In the genomic region with DNA sequence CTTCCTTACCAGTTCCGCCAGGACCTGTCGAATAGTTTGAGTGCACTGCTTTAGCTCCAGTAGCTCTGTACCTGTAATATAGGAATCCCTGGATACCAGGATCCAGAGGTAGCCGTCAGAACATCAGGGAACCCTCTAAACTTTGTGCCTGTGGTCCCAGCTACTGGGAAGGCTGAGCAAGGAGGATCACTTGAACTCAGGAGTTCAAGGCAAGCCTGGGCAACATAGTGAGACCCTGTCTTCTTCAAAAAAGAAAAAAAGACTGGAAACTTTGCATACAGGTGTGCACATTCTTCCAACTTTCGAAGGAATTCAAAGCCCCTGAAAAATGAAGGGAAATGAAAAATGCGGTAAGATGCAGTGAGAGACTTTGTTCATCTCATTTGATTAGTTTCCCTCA, we compare ENCODE assay signal across 24 cellular contexts. TPM values are rescaled to one million over a fixed set of nuclear protein-coding genes. Genes with fewer than 3 reads are reported as not detected.
DNase-seq lines count a peak whose midpoint lies in the region; ATAC-seq, FAIRE-seq and TF ChIP-seq lines count a peak whose summit lies in the region.
"Had no signal": no experiment of that assay in that cellular context is flagged by ENCODE, and none has a peak within 500 bp of the region (broad histone marks: within the 10 kb centered on the region; RNA-seq: fewer than 3 reads in every experiment).

No MANE protein-coding gene starts in this region.

- no peak for TF ChIP-seq POLR2A in endothelial cell of umbilical vein (IDR thresholded peaks at IDR 0.05; ENCODE audit: low read depth, low read length)
- no peak for TF ChIP-seq POLR2A in gastroesophageal sphincter (IDR thresholded peaks at IDR 0.05)

- peak overlapping the region; percentile 66 for H3K27ac Mint-ChIP-seq in natural killer cell
- no peak overlapping the region for H3K27ac Mint-ChIP-seq in natural killer cell treated with Interleukin-12 subunit alpha and Interleukin-12 subunit beta and Interleukin-15 and Interleukin-18, amount 100 ng/mL, for 72 hours
- peak overlapping the region; percentile 48 for H3K27ac Mint-ChIP-seq in stimulated activated effector memory CD8-positive, alpha-beta T cell treated with anti-CD3 and anti-CD28 coated beads, Interleukin-12 subunit alpha, Interleukin-12 subunit beta, amount 100 ng/mL, for 72 hours
- H3K27ac Mint-ChIP-seq: CD4-positive, CD25-positive, alpha-beta regulatory T cell had no signal

- no peaks in the 10 kb centered on the region for H3K9me3 Mint-ChIP-seq in natural killer cell
- no peaks in the 10 kb centered on the region for H3K9me3 Mint-ChIP-seq in natural killer cell treated with Interleukin-12 subunit alpha and Interleukin-12 subunit beta and Interleukin-15 and Interleukin-18, amount 100 ng/mL, for 72 hours
- H3K9me3 Mint-ChIP-seq in stimulated activated effector memory CD8-positive, alpha-beta T cell treated with anti-CD3 and anti-CD28 coated beads, Interleukin-12 subunit alpha, Interleukin-12 subunit beta, amount 100 ng/mL, for 72 hours: no peaks in the 10 kb centered on the region
- H3K9me3 Mint-ChIP-seq: CD4-positive, CD25-positive, alpha-beta regulatory T cell had no signal

- TF ChIP-seq CTCF in natural killer cell (IDR thresholded peaks at IDR 0.05) (no peak), PC-9 (conservative IDR thresholded peaks at IDR 0.05) (no peak), endothelial cell of umbilical vein (IDR thresholded peaks at IDR 0.05; ENCODE audit: extremely low read depth in 1 of 2, insufficient read depth in 1 of 2, low read depth in 1 of 2, low read length in 2 of 2) (no peak), gastroesophageal sphincter (IDR thresholded peaks at IDR 0.05) (no peak)

- TF ChIP-seq EP300 in gastroesophageal sphincter (IDR thresholded peaks at IDR 0.05): no peak

- peaks cover 6% of the 10 kb centered on the region; the same call in 1 of the 2 replicates for H3K36me3 ChIP-seq in PC-9 (ENCODE audit: low read depth)
- peaks cover 22% of the 10 kb centered on the region in 2 experiments for H3K36me3 ChIP-seq in endothelial cell of umbilical vein (ENCODE audit: control insufficient read depth in 2 of 2, extremely low read depth in 1 of 2, insufficient read depth in 2 of 2, low read length in 2 of 2)
- peaks cover 0 to 88% of the 10 kb centered on the region in 2 donors for H3K36me3 ChIP-seq in gastroesophageal sphincter

- no peak for DNase-seq in natural killer cell
- DNase-seq in natural killer cell treated with Interleukin-12 subunit alpha and Interleukin-12 subunit beta and Interleukin-15 and Interleukin-18, amount 100 ng/mL, for 72 hours (ENCODE audit: low spot score): no peak
- DNase-seq in PC-9: no peak
- DNase-seq in endothelial cell of umbilical vein (ENCODE audit: low read depth, low spot score): no peak
- no peak for DNase-seq in stimulated activated effector memory CD8-positive, alpha-beta T cell treated with anti-CD3 and anti-CD28 coated beads, Interleukin-12 subunit alpha, Interleukin-12 subunit beta, amount 100 ng/mL, for 72 hours (ENCODE audit: low spot score in 2 of 2)
- no peak for DNase-seq in C1 segment of cervical spinal cord (lab: John Stamatoyannopoulos, UW)
- DNase-seq in stimulated activated CD8-positive, alpha-beta memory T cell treated with anti-CD3 and anti-CD28 coated beads, Interleukin-4, amount 100 ng/mL, for 48 hours: no peak
- DNase-seq: ACHN; BE2C; CD4-positive, CD25-positive, alpha-beta regulatory T cell; COR-L47; DMS53; KG1; MG63; NCI-H146; NCI-H1930; NCI-H2107; NCI-H524 treated with DMSO at 0.1 percent for 48 hours; NCI-H774; SJCRH30 had no signal

- H3K27ac ChIP-seq in PC-9 (no peak overlapping the region), endothelial cell of umbilical vein (ENCODE audit: insufficient read depth, low read depth, low read length) (no peak overlapping the region), gastroesophageal sphincter (no peak overlapping the region)
- H3K27ac ChIP-seq: SJCRH30 had no signal

- no peaks in the 10 kb centered on the region for H3F3A ChIP-seq in PC-9 (ENCODE audit: insufficient read depth, low read depth)

- H3K9me1 ChIP-seq in endothelial cell of umbilical vein (replicated peaks; ENCODE audit: control insufficient read depth, extremely low read depth, insufficient read depth, low read length): no peaks in the 10 kb centered on the region

- H3K4me3 ChIP-seq in PC-9 (no peak overlapping the region), endothelial cell of umbilical vein (replicated peaks in 1 of 3; ENCODE audit: insufficient read depth in 1 of 3, low read depth in 1 of 3, low read length in 3 of 3) (no peak overlapping the region), gastroesophageal sphincter (no peak overlapping the region)
- H3K4me3 ChIP-seq: MG63, SJCRH30 had no signal

- H3K27me3 ChIP-seq in PC-9 (ENCODE audit: insufficient read depth, low read depth) (no peaks in the 10 kb centered on the region), endothelial cell of umbilical vein (ENCODE audit: control insufficient read depth in 2 of 2, insufficient read depth in 2 of 2, low read length in 2 of 2) (no peaks in the 10 kb centered on the region), gastroesophageal sphincter (no peaks in the 10 kb centered on the region)
- H3K27me3 ChIP-seq: BE2C, MG63, SJCRH30 had no signal

- H3K36me3 Mint-ChIP-seq in natural killer cell: no peaks in the 10 kb centered on the region
- peaks cover 5% of the 10 kb centered on the region for H3K36me3 Mint-ChIP-seq in natural killer cell treated with Interleukin-12 subunit alpha and Interleukin-12 subunit beta and Interleukin-15 and Interleukin-18, amount 100 ng/mL, for 72 hours
- peaks cover 100% of the 10 kb centered on the region for H3K36me3 Mint-ChIP-seq in stimulated activated effector memory CD8-positive, alpha-beta T cell treated with anti-CD3 and anti-CD28 coated beads, Interleukin-12 subunit alpha, Interleukin-12 subunit beta, amount 100 ng/mL, for 72 hours

- peak; percentile 49 for FAIRE-seq in endothelial cell of umbilical vein (lab: Jason Lieb, UNC)
- FAIRE-seq: GM18507, H54, HTR-8/SVneo had no signal

- no peak for ATAC-seq in natural killer cell
- ATAC-seq in natural killer cell treated with Interleukin-12 subunit alpha and Interleukin-12 subunit beta and Interleukin-15 and Interleukin-18, amount 100 ng/mL, for 72 hours: no peak
- ATAC-seq in stimulated activated effector memory CD8-positive, alpha-beta T cell treated with anti-CD3 and anti-CD28 coated beads, Interleukin-12 subunit alpha, Interleukin-12 subunit beta, amount 100 ng/mL, for 72 hours: no peak
- no peak for ATAC-seq in gastroesophageal sphincter

- H3K79me2 ChIP-seq in PC-9 (ENCODE audit: low read depth) (no peaks in the 10 kb centered on the region), endothelial cell of umbilical vein (ENCODE audit: control insufficient read depth, insufficient read depth, low read length) (peaks cover 55% of the 10 kb centered on the region)

- H3K9ac ChIP-seq in endothelial cell of umbilical vein (replicated peaks; ENCODE audit: extremely low read depth, insufficient read depth, low read length): no peak overlapping the region

- H3K4me1 Mint-ChIP-seq in natural killer cell: peaks cover 21 to 26% of the 10 kb centered on the region in 2 donors
- peaks cover 6 to 32% of the 10 kb centered on the region in 2 donors for H3K4me1 Mint-ChIP-seq in natural killer cell treated with Interleukin-12 subunit alpha and Interleukin-12 subunit beta and Interleukin-15 and Interleukin-18, amount 100 ng/mL, for 72 hours (ENCODE audit: low read depth in 2 of 2)
- H3K4me1 Mint-ChIP-seq in stimulated activated effector memory CD8-positive, alpha-beta T cell treated with anti-CD3 and anti-CD28 coated beads, Interleukin-12 subunit alpha, Interleukin-12 subunit beta, amount 100 ng/mL, for 72 hours: peaks cover 37% of the 10 kb centered on the region

- no peaks in the 10 kb centered on the region for H3K9me2 ChIP-seq in PC-9 (ENCODE audit: insufficient read depth)

- WGBS in gastroesophageal sphincter (ENCODE audit: low coverage in 1 of 2), 2 donors: 81 to 92% methylated on average over 2 to 3 of the region's 5 CpGs

- CTCF ChIA-PET in PC-9 (lab: Charles Lee): no interaction called here
- CTCF ChIA-PET in endothelial cell of umbilical vein (lab: Charles Lee): no interaction called here

- intact Hi-C loops in natural killer cell (cut with micrococcal nuclease): no loop called here
- intact Hi-C loops in PC-9 (cut with micrococcal nuclease; ENCODE audit: unreplicated experiment): no loop called here
- intact Hi-C loops in endothelial cell of umbilical vein (cut with micrococcal nuclease): no loop called here

- no peak overlapping the region for H3K4me3 Mint-ChIP-seq in natural killer cell
- H3K4me3 Mint-ChIP-seq in natural killer cell treated with Interleukin-12 subunit alpha and Interleukin-12 subunit beta and Interleukin-15 and Interleukin-18, amount 100 ng/mL, for 72 hours: no peak overlapping the region
- H3K4me3 Mint-ChIP-seq in stimulated activated effector memory CD8-positive, alpha-beta T cell treated with anti-CD3 and anti-CD28 coated beads, Interleukin-12 subunit alpha, Interleukin-12 subunit beta, amount 100 ng/mL, for 72 hours: no peak overlapping the region
- H3K4me3 Mint-ChIP-seq: CD4-positive, CD25-positive, alpha-beta regulatory T cell had no signal

- POLR2A ChIA-PET in PC-9 (lab: Charles Lee; ENCODE audit: unreplicated experiment) (no interaction called here), endothelial cell of umbilical vein (lab: Charles Lee) (no interaction called here)

- TSS peak; percentile 12 for BruUV-seq in PC-9 (replicated peaks; lab: Mats Ljungman, UMichigan)
- no TSS peak for BruUV-seq in endothelial cell of umbilical vein (replicated peaks; lab: Mats Ljungman, UMichigan)

- H3K4me1 ChIP-seq in PC-9 (replicated peaks; ENCODE audit: insufficient read depth) (no peaks in the 10 kb centered on the region), endothelial cell of umbilical vein (ENCODE audit: control insufficient read depth, extremely low read depth, insufficient read depth, low read length) (peaks cover 2% of the 10 kb centered on the region), gastroesophageal sphincter (no peaks in the 10 kb centered on the region)
- H3K4me1 ChIP-seq: BE2C, SJCRH30 had no signal

- H2AFZ ChIP-seq in PC-9 (no peak overlapping the region), endothelial cell of umbilical vein (ENCODE audit: low read depth, low read length) (no peak overlapping the region)

- H3K9me3 ChIP-seq in PC-9 (ENCODE audit: insufficient read depth, low read depth) (no peaks in the 10 kb centered on the region), endothelial cell of umbilical vein (replicated peaks; ENCODE audit: control insufficient read depth, insufficient read depth, low read length) (no peaks in the 10 kb centered on the region), gastroesophageal sphincter (no peaks in the 10 kb centered on the region)
- H3K9me3 ChIP-seq: BE2C, MG63, SJCRH30 had no signal

- dilution Hi-C loops in endothelial cell of umbilical vein (cut with MboI; ENCODE audit: extremely low pct_ligation_motif_present, low sequenced_read_pairs): no loop called here

- H3K4me2 ChIP-seq in PC-9 (no peak overlapping the region), endothelial cell of umbilical vein (ENCODE audit: insufficient read depth, low read length) (no peak overlapping the region)

- H4K20me1 ChIP-seq in PC-9 (ENCODE audit: insufficient read depth) (no peaks in the 10 kb centered on the region), endothelial cell of umbilical vein (replicated peaks; ENCODE audit: control insufficient read depth, extremely low read depth, insufficient read depth, low read length) (peaks cover 2% of the 10 kb centered on the region)

- no peaks in the 10 kb centered on the region for H3K27me3 Mint-ChIP-seq in natural killer cell (ENCODE audit: low read depth in 2 of 2)
- no peaks in the 10 kb centered on the region for H3K27me3 Mint-ChIP-seq in natural killer cell treated with Interleukin-12 subunit alpha and Interleukin-12 subunit beta and Interleukin-15 and Interleukin-18, amount 100 ng/mL, for 72 hours
- H3K27me3 Mint-ChIP-seq: CD4-positive, CD25-positive, alpha-beta regulatory T cell had no signal

RNA-seq across cellular contexts. Expression of a gene that starts 32.6 kb away (rescaled TPM):
- 10 to 100 TPM; 39.4 to 49.3 (median 48.1) TPM for total RNA-seq in natural killer cell
- 10 to 100 TPM; 28.0 to 50.9 TPM for total RNA-seq in natural killer cell treated with Interleukin-12 subunit alpha and Interleukin-12 subunit beta and Interleukin-15 and Interleukin-18, amount 100 ng/mL, for 72 hours
- 20.1 and 23.4 TPM in 2 replicates for total RNA-seq in PC-9 (2021)
- total RNA-seq in endothelial cell of umbilical vein: 32.0 and 32.1 TPM in 2 replicates
- 12.3 TPM in 2 replicates for polyA plus RNA-seq in endothelial cell of umbilical vein
- 11.5 and 12.2 TPM in 2 replicates for polyA plus RNA-seq in endothelial cell of umbilical vein (2011; cell fraction: cytosol; rRNA removed)
- polyA plus RNA-seq in endothelial cell of umbilical vein (2011; cell fraction: nucleus; rRNA removed): 37.7 and 38.6 TPM in 2 replicates
- 13.8 and 13.9 TPM in 2 replicates for polyA plus RNA-seq in endothelial cell of umbilical vein (2012)
- 23.4 and 26.9 TPM in 2 replicates for polyA minus RNA-seq in endothelial cell of umbilical vein
- polyA minus RNA-seq in endothelial cell of umbilical vein (2011; cell fraction: cytosol; rRNA and poly(A)+ RNA removed): 9.9 TPM
- polyA minus RNA-seq in endothelial cell of umbilical vein (2011; cell fraction: nucleus; rRNA and poly(A)+ RNA removed): 44.1 and 45.2 TPM in 2 replicates
- 10 to 100 TPM; 24.5 to 35.6 (median 30.2) TPM for total RNA-seq in gastroesophageal sphincter

RNA-seq across cellular contexts. Expression of a gene that starts 34.9 kb away (rescaled TPM):
- total RNA-seq in natural killer cell (100 to 1,000 TPM; 103 to 130 (median 123) TPM), PC-9 (2021) (63.5 and 95.4 TPM in 2 replicates), endothelial cell of umbilical vein (67.5 and 71.4 TPM in 2 replicates), gastroesophageal sphincter (10 to 100 TPM; 30.2 to 64.3 (median 43.1) TPM)
- 100 to 1,000 TPM; 112 to 136 TPM for total RNA-seq in natural killer cell treated with Interleukin-12 subunit alpha and Interleukin-12 subunit beta and Interleukin-15 and Interleukin-18, amount 100 ng/mL, for 72 hours
- 56.9 and 64.3 TPM in 2 replicates for polyA plus RNA-seq in endothelial cell of umbilical vein
- 71.9 and 85.2 TPM in 2 replicates for polyA plus RNA-seq in endothelial cell of umbilical vein (2011; cell fraction: cytosol; rRNA removed)
- polyA plus RNA-seq in endothelial cell of umbilical vein (2011; cell fraction: nucleus; rRNA removed): 65.4 and 73.0 TPM in 2 replicates
- polyA plus RNA-seq in endothelial cell of umbilical vein (2012): 45.8 and 52.5 TPM in 2 replicates
- 60.7 and 73.2 TPM in 2 replicates for polyA minus RNA-seq in endothelial cell of umbilical vein
- polyA minus RNA-seq in endothelial cell of umbilical vein (2011; cell fraction: cytosol; rRNA and poly(A)+ RNA removed): 34.3 TPM
- polyA minus RNA-seq in endothelial cell of umbilical vein (2011; cell fraction: nucleus; rRNA and poly(A)+ RNA removed): 49.9 and 57.5 TPM in 2 replicates

Comparison
In these comparisons a context has a peak if more than half of its experiments do, and no peak if none do; other contexts are left out.
1. H3K27ac Mint-ChIP-seq: peak in natural killer cell (2 of 2) and stimulated activated effector memory CD8-positive, alpha-beta T cell treated with anti-CD3 and anti-CD28 coated beads, Interleukin-12 subunit alpha, Interleukin-12 subunit beta, amount 100 ng/mL, for 72 hours (single experiment); none in natural killer cell treated with Interleukin-12 subunit alpha and Interleukin-12 subunit beta and Interleukin-15 and Interleukin-18, amount 100 ng/mL, for 72 hours (0 of 2).